ENCODE assay signal across 14 cellular contexts in the genomic region with DNA sequence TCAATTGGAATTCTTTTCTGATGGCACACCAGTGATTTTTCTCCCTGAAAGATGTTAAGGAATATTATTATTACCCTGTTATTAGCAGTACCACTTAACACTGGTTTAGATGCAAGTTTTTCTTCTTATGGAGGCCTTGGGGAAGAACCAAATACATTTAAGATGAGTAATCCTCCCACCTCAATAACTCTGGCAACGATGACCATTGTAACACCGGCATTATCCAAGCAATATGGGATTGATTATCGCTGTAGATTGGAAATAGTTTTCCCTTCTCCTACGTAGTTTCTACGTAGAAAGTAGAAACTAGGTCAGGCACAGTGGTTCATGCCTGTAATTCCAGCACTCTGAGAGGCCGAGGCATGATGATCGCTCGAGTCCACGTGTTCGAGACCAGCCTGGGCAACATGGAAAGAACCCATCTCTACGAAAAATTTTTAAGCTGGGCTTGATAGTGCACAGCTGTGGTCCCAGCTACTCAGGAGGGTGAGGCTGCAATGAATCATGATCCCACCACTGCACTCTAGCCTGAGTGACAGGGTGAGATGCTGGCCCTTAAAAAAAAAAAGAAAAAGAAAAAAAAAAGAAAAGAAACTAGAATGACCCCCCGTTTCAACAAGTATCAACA. TPM values are rescaled to one million over a fixed set of nuclear protein-coding genes. Genes with fewer than 3 reads are reported as not detected.
DNase-seq lines count a peak whose midpoint lies in the region; ATAC-seq and TF ChIP-seq lines count a peak whose summit lies in the region.
"Had no signal": no experiment of that assay in that cellular context is flagged by ENCODE, and none has a peak within 500 bp of the region (broad histone marks: within the 10 kb centered on the region; RNA-seq: fewer than 3 reads in every experiment).

No MANE protein-coding gene starts in this region.

- peaks cover 58% of the 10 kb centered on the region for H3K4me1 Mint-ChIP-seq in stimulated activated naive CD8-positive, alpha-beta T cell treated with anti-CD3 and anti-CD28 coated beads, Interleukin-15, Interleukin-2, amounts not matched to agents 100 ng/mL and 50 ng/mL, for 24 hours (ENCODE audit: low read depth)

- H2BK15ac ChIP-seq in mesenchymal stem cell (ENCODE audit: low read depth, poor library complexity, severe bottlenecking) = no peak overlapping the region

- TSS peak; percentile 55 for BruUV-seq in mammary epithelial cell (replicated peaks; lab: Mats Ljungman, UMichigan)

- H3K36me3 ChIP-seq in mammary epithelial cell (ENCODE audit: insufficient read depth, low read length) (no peaks in the 10 kb centered on the region), mesenchymal stem cell (ENCODE audit: control insufficient read depth in 1 of 2, insufficient read depth in 2 of 2, low read depth in 1 of 2, low read length in 2 of 2) (peaks cover 3 to 16% of the 10 kb centered on the region in 2 experiments)

- no peak overlapping the region for H3K18ac ChIP-seq in mesenchymal stem cell (ENCODE audit: low read depth in 1 of 2, low read length in 2 of 2)

- H3K9me3 ChIP-seq in mammary epithelial cell (replicated peaks; ENCODE audit: insufficient read depth, low read length) = no peaks in the 10 kb centered on the region
- H3K9me3 ChIP-seq in mesenchymal stem cell (ENCODE audit: control insufficient read depth, low read length) = no peaks in the 10 kb centered on the region
- H3K9me3 ChIP-seq: A549 had no signal

- H3K79me2 ChIP-seq in mammary epithelial cell (ENCODE audit: insufficient read depth, low read length) = peaks cover 88% of the 10 kb centered on the region

- no peak overlapping the region for H3K23ac ChIP-seq in mesenchymal stem cell (ENCODE audit: low read length in 2 of 2)

- no peak overlapping the region for H4K8ac ChIP-seq in mesenchymal stem cell (ENCODE audit: low read length)

- no peak overlapping the region for H2BK120ac ChIP-seq in mesenchymal stem cell (ENCODE audit: low read depth, low read length)

- TF ChIP-seq CTCF in mammary epithelial cell (conservative IDR thresholded peaks at IDR 0.05 in 1 of 2, IDR thresholded peaks at IDR 0.05 in 1 of 2; ENCODE audit: extremely low read depth in 1 of 2, insufficient read depth in 1 of 2, low read depth in 1 of 2, low read length in 2 of 2) = no peak

- no peak overlapping the region for H3K14ac ChIP-seq in mesenchymal stem cell (ENCODE audit: low read length in 2 of 2)

- H3K27ac ChIP-seq in mammary epithelial cell (ENCODE audit: insufficient read depth, low read depth, low read length) = peak overlapping the region; percentile 86
- H3K27ac ChIP-seq in mesenchymal stem cell (ENCODE audit: low read length, poor library complexity, severe bottlenecking) = no peak overlapping the region

- no peak overlapping the region for H2AK5ac ChIP-seq in mesenchymal stem cell (ENCODE audit: low read length, severe bottlenecking)

- H3K4me3 ChIP-seq in mammary epithelial cell (replicated peaks in 1 of 3; ENCODE audit: insufficient read depth in 1 of 3, low read depth in 2 of 3, low read length in 3 of 3) (no peak overlapping the region), mesenchymal stem cell (ENCODE audit: insufficient read depth in 1 of 2, low read depth in 1 of 2, low read length in 2 of 2) (no peak overlapping the region)
- H3K4me3 ChIP-seq: A549 had no signal

- no peak overlapping the region for H2BK5ac ChIP-seq in mesenchymal stem cell (ENCODE audit: low read depth, low read length, poor library complexity, severe bottlenecking)

- H2AFZ ChIP-seq in mammary epithelial cell (ENCODE audit: low read depth, low read length) (no peak overlapping the region), mesenchymal stem cell (ENCODE audit: low read depth, low read length) (no peak overlapping the region)

- dilution Hi-C loops in mammary epithelial cell (cut with HindIII; ENCODE audit: low sequenced_read_pairs) = no loop called here

- in situ Hi-C loops in mammary epithelial cell (cut with MboI; ENCODE audit: low sequenced_read_pairs in 2 of 2) = no loop called here

- ATAC-seq in stimulated activated naive CD8-positive, alpha-beta T cell treated with anti-CD3 and anti-CD28 coated beads, Interleukin-15, Interleukin-2, amounts not matched to agents 100 U/mL and 50 U/mL, for 24 hours = no peak
- no peak for ATAC-seq in GM18870 (IDR thresholded peaks at IDR 0.05; ENCODE audit: unreplicated experiment)
- ATAC-seq: A549 had no signal

- DNase-seq in stimulated activated naive CD8-positive, alpha-beta T cell treated with anti-CD3 and anti-CD28 coated beads, Interleukin-15, Interleukin-2, amounts not matched to agents 100 U/mL and 50 U/mL, for 24 hours = no peak
- DNase-seq in mammary epithelial cell (peak; percentile 63), mesenchymal stem cell (no peak), NCI-H187 (lab: John Stamatoyannopoulos, UW) (no peak), NCI-H146 treated with DMSO at 0.1 percent for 48 hours (lab: John Stamatoyannopoulos, UW; ENCODE audit: unreplicated experiment) (no peak), ecto neural progenitor cell (ENCODE audit: low spot score) (no peak)
- DNase-seq: activated CD4-positive, alpha-beta T cell treated with anti-CD3 and anti-CD28 coated beads, Interleukin-2, amount 50 U/mL, for 1 hour; effector CD4-positive, alpha-beta T cell; NCI-H526 treated with DMSO at 0.1 percent for 48 hours; stimulated activated naive CD4-positive, alpha-beta T cell treated with Interleukin-2 at 50 U/mL for 16 hours had no signal

- H2BK12ac ChIP-seq in mesenchymal stem cell (ENCODE audit: low read length in 2 of 2) = no peak overlapping the region

- no peak overlapping the region for H3K4ac ChIP-seq in mesenchymal stem cell (ENCODE audit: low read depth in 1 of 2, low read length in 2 of 2)

- 35% methylated on average over 12 of the region's 12 CpGs for WGBS in mammary epithelial cell (ENCODE audit: low coverage, missing lambda C conversion rate)
- 82% methylated on average over 12 of the region's 12 CpGs for WGBS in mesenchymal stem cell

- peak overlapping the region; percentile 45 for H3K9ac ChIP-seq in mammary epithelial cell (ENCODE audit: insufficient read depth, low read length)
- H3K9ac ChIP-seq in mesenchymal stem cell (ENCODE audit: low read length) = peak overlapping the region; percentile 63

- peak overlapping the region; percentile 68 for H3K4me2 ChIP-seq in mammary epithelial cell (ENCODE audit: insufficient read depth, low read depth, low read length)
- H3K4me2 ChIP-seq in mesenchymal stem cell (ENCODE audit: low read length, poor library complexity, severe bottlenecking) = no peak overlapping the region
- H3K4me2 ChIP-seq: A549 had no signal

- intact Hi-C loops in mammary epithelial cell (cut with micrococcal nuclease) = loop anchor here (2.0 kb wide), 1 partner anchor 37 kb away; no protein-coding TSS in a partner anchor

- H3K27ac Mint-ChIP-seq in stimulated activated naive CD8-positive, alpha-beta T cell treated with anti-CD3 and anti-CD28 coated beads, Interleukin-15, Interleukin-2, amounts not matched to agents 100 ng/mL and 50 ng/mL, for 24 hours = peak overlapping the region; percentile 38
- H3K27ac Mint-ChIP-seq: activated naive CD4-positive, alpha-beta T cell treated with anti-CD3 and anti-CD28 coated beads, Interleukin-2, amount 50 U/mL, for 72 hours had no signal

- H3K27me3 ChIP-seq in mammary epithelial cell (ENCODE audit: insufficient read depth, low read length) (no peaks in the 10 kb centered on the region), mesenchymal stem cell (ENCODE audit: control insufficient read depth in 1 of 2, insufficient read depth in 1 of 2, low read length in 2 of 2) (no peaks in the 10 kb centered on the region)

- peaks cover 31% of the 10 kb centered on the region for H3K79me1 ChIP-seq in mesenchymal stem cell (replicated peaks; ENCODE audit: low read length, poor library complexity, severe bottlenecking)

- no peaks in the 10 kb centered on the region for H3K27me3 Mint-ChIP-seq in stimulated activated naive CD8-positive, alpha-beta T cell treated with anti-CD3 and anti-CD28 coated beads, Interleukin-15, Interleukin-2, amounts not matched to agents 100 ng/mL and 50 ng/mL, for 24 hours

- H4K20me1 ChIP-seq in mammary epithelial cell (ENCODE audit: insufficient read depth, low read length) = no peaks in the 10 kb centered on the region

- peaks cover 13% of the 10 kb centered on the region for H3K36me3 Mint-ChIP-seq in stimulated activated naive CD8-positive, alpha-beta T cell treated with anti-CD3 and anti-CD28 coated beads, Interleukin-15, Interleukin-2, amounts not matched to agents 100 ng/mL and 50 ng/mL, for 24 hours (ENCODE audit: low read depth)

- H3K4me1 ChIP-seq in mammary epithelial cell (ENCODE audit: insufficient read depth, low read length) (peaks cover 18% of the 10 kb centered on the region), mesenchymal stem cell (ENCODE audit: control insufficient read depth, insufficient read depth, low read depth, low read length) (peaks cover 18% of the 10 kb centered on the region)

- H3K4me3 Mint-ChIP-seq in stimulated activated naive CD8-positive, alpha-beta T cell treated with anti-CD3 and anti-CD28 coated beads, Interleukin-15, Interleukin-2, amounts not matched to agents 100 ng/mL and 50 ng/mL, for 24 hours = no peak overlapping the region

- H4K91ac ChIP-seq in mesenchymal stem cell (ENCODE audit: low read length) = no peak overlapping the region

- CTCF ChIA-PET in mammary epithelial cell (lab: Charles Lee; ENCODE audit: low non-redundant PET) = no interaction called here

- no peaks in the 10 kb centered on the region for H3K9me3 Mint-ChIP-seq in stimulated activated naive CD8-positive, alpha-beta T cell treated with anti-CD3 and anti-CD28 coated beads, Interleukin-15, Interleukin-2, amounts not matched to agents 100 ng/mL and 50 ng/mL, for 24 hours
- H3K9me3 Mint-ChIP-seq: activated naive CD4-positive, alpha-beta T cell treated with anti-CD3 and anti-CD28 coated beads, Interleukin-2, amount 50 U/mL, for 72 hours had no signal

RNA-seq across cellular contexts. Expression of a gene that starts 45.5 kb away (rescaled TPM):
- 10 to 100 TPM; 69.8 to 80.0 TPM for total RNA-seq in mammary epithelial cell
- 64.2 TPM for polyA plus RNA-seq in mammary epithelial cell
- polyA minus RNA-seq in mammary epithelial cell = 37.8 TPM
- polyA plus RNA-seq in mesenchymal stem cell (2013, experiment 1 of 2) = 33.2 TPM
- polyA plus RNA-seq in mesenchymal stem cell (2013, experiment 2 of 2) = 35.1 TPM
